ENCODE assay signal across 26 cellular contexts in genomic region chr2:209468796-209469325, GRCh38. TPM values are rescaled to one million over a fixed set of nuclear protein-coding genes. Genes with fewer than 3 reads are reported as not detected.
"Had no signal": no experiment of that assay in that cellular context is flagged by ENCODE, and none has a peak within 500 bp of the region (broad histone marks: within the 10 kb centered on the region; RNA-seq: fewer than 3 reads in every experiment).

No MANE protein-coding gene starts in this region.

- H3K4me1 ChIP-seq: right lobe of liver had no signal

- H3K4me3 Mint-ChIP-seq: effector memory CD8-positive, alpha-beta T cell; mesothelial cell of epicardium; naive B cell; natural killer cell treated with Interleukin-12 subunit alpha and Interleukin-12 subunit beta and Interleukin-15 and Interleukin-18, amount 100 ng/mL, for 72 hours; neural crest cell; stimulated activated naive B cell treated with anti-CD40 and anti-IgM and Interleukin-4, amounts not matched to agents 10 μg/mL and 1 μg/mL and 100 μg/mL, for 72 hours; stimulated activated naive CD8-positive, alpha-beta T cell treated with anti-CD3 and anti-CD28 coated beads, Interleukin-15, Interleukin-2, amounts not matched to agents 100 ng/mL and 50 ng/mL, for 24 hours had no signal

- H3K9me3 ChIP-seq: esophagus squamous epithelium, left lung, mucosa of descending colon, neutrophil, right lobe of liver, thoracic aorta had no signal

- DNase-seq: dermis blood vessel endothelial cell; effector memory CD8-positive, alpha-beta T cell; erythroblast; esophagus squamous epithelium; heart left ventricle; left cardiac atrium; left lung; mesenchymal stem cell; mucosa of descending colon; naive B cell; right lobe of liver; small intestine; stimulated activated CD4-positive, alpha-beta T cell treated with anti-CD3 and anti-CD28 coated beads, Interleukin-15, amount 100 ng/mL, for 24 hours; stimulated activated CD4-positive, alpha-beta T cell treated with anti-CD3 and anti-CD28 coated beads, Interleukin-2, amount 100 ng/mL, for 48 hours; stimulated activated naive B cell treated with anti-CD40 and anti-IgM and Interleukin-4, amounts not matched to agents 10 μg/mL and 1 μg/mL and 100 μg/mL, for 72 hours had no signal

- ATAC-seq: effector memory CD8-positive, alpha-beta T cell; heart left ventricle; left cardiac atrium; left lung; mucosa of descending colon; natural killer cell treated with Interleukin-12 subunit alpha and Interleukin-12 subunit beta and Interleukin-15 and Interleukin-18, amount 100 ng/mL, for 72 hours; right lobe of liver; stimulated activated naive B cell treated with anti-CD40 and anti-IgM and Interleukin-4, amounts not matched to agents 10 μg/mL and 1 μg/mL and 100 μg/mL, for 72 hours had no signal

- H3K27me3 ChIP-seq: esophagus squamous epithelium, heart left ventricle, hepatocyte, left lung, neutrophil, right lobe of liver, tibial nerve had no signal

- H3K36me3 Mint-ChIP-seq: mesothelial cell of epicardium; naive B cell; natural killer cell treated with Interleukin-12 subunit alpha and Interleukin-12 subunit beta and Interleukin-15 and Interleukin-18, amount 100 ng/mL, for 72 hours; stimulated activated naive B cell treated with anti-CD40 and anti-IgM and Interleukin-4, amounts not matched to agents 10 μg/mL and 1 μg/mL and 100 μg/mL, for 72 hours had no signal

- H3K4me1 Mint-ChIP-seq: naive B cell, neural crest cell had no signal

- H3K27ac ChIP-seq: coronary artery, esophagus squamous epithelium, heart left ventricle, hepatocyte, left lung, neutrophil, parathyroid adenoma, right lobe of liver, thoracic aorta, tibial nerve had no signal

- H3K36me3 ChIP-seq: esophagus squamous epithelium, heart left ventricle, left lung, neutrophil, right lobe of liver, thoracic aorta, tibial nerve had no signal

- H3K27ac Mint-ChIP-seq: effector memory CD8-positive, alpha-beta T cell; mesothelial cell of epicardium; naive B cell; natural killer cell treated with Interleukin-12 subunit alpha and Interleukin-12 subunit beta and Interleukin-15 and Interleukin-18, amount 100 ng/mL, for 72 hours; progenitor cell of endocrine pancreas; stimulated activated naive B cell treated with anti-CD40 and anti-IgM and Interleukin-4, amounts not matched to agents 10 μg/mL and 1 μg/mL and 100 μg/mL, for 72 hours; stimulated activated naive CD8-positive, alpha-beta T cell treated with anti-CD3 and anti-CD28 coated beads, Interleukin-15, Interleukin-2, amounts not matched to agents 100 ng/mL and 50 ng/mL, for 24 hours had no signal

- H3K4me3 ChIP-seq: coronary artery, esophagus squamous epithelium, heart left ventricle, hepatocyte, left lung, mucosa of descending colon, right lobe of liver, thoracic aorta, tibial nerve had no signal

- H3K9me3 Mint-ChIP-seq: naive B cell; stimulated activated naive CD8-positive, alpha-beta T cell treated with anti-CD3 and anti-CD28 coated beads, Interleukin-15, Interleukin-2, amounts not matched to agents 100 ng/mL and 50 ng/mL, for 24 hours had no signal

- H3K27me3 Mint-ChIP-seq: effector memory CD8-positive, alpha-beta T cell; naive B cell; natural killer cell treated with Interleukin-12 subunit alpha and Interleukin-12 subunit beta and Interleukin-15 and Interleukin-18, amount 100 ng/mL, for 72 hours; progenitor cell of endocrine pancreas; stimulated activated naive B cell treated with anti-CD40 and anti-IgM and Interleukin-4, amounts not matched to agents 10 μg/mL and 1 μg/mL and 100 μg/mL, for 72 hours; stimulated activated naive CD8-positive, alpha-beta T cell treated with anti-CD3 and anti-CD28 coated beads, Interleukin-15, Interleukin-2, amounts not matched to agents 100 ng/mL and 50 ng/mL, for 24 hours had no signal

RNA-seq across cellular contexts. Expression of gene MAP2, which starts 45.0 kb away (rescaled TPM):
- total RNA-seq: natural killer cell treated with Interleukin-12 subunit alpha and Interleukin-12 subunit beta and Interleukin-15 and Interleukin-18, amount 100 ng/mL, for 72 hours had no signal
